ENCODE assay signal across 18 cellular contexts in the genomic region with DNA sequence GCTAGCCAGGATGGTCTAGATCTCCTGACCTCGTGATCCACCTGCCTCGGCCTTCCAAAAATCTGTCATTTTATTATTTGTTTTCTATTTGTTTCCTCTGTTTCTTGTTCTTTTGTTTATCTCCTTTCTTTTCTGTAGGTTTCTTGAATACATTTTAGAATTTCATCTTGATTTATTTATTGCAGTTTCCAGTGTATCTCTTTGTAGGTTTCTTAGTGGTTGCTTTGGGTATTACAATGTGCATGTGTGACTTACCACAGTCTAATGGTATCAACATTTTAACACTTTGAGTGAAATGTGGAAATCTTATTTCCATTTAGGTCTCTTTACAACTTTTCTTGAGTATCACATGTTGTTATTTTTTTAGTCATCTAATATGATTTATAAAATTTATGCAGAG. TPM values are rescaled to one million over a fixed set of nuclear protein-coding genes. Genes with fewer than 3 reads are reported as not detected.
DNase-seq lines count a peak whose midpoint lies in the region; ATAC-seq and TF ChIP-seq lines count a peak whose summit lies in the region.
"Had no signal": no experiment of that assay in that cellular context is flagged by ENCODE, and none has a peak within 500 bp of the region (broad histone marks: within the 10 kb centered on the region; RNA-seq: fewer than 3 reads in every experiment).

No MANE protein-coding gene starts in this region.

- intact Hi-C loops in A673 (cut with micrococcal nuclease; ENCODE audit: unreplicated experiment), result no loop called here

- CTCF ChIA-PET in A673 (lab: Charles Lee), result no interaction called here

- DNase-seq in A673 (ENCODE audit: low spot score), result no peak
- DNase-seq in GM12864 (ENCODE audit: low read depth), result no peak
- DNase-seq in OCI-M1 (lab: John Stamatoyannopoulos, UW), result peak; percentile 5
- DNase-seq in fibroblast of villous mesenchyme (ENCODE audit: low read depth), result no peak
- no peak for DNase-seq in medulla oblongata (ENCODE audit: extremely low spot score)
- DNase-seq in HK-2 (ENCODE audit: unreplicated experiment), result no peak
- no peak for DNase-seq in UCSD-AML1 (lab: John Stamatoyannopoulos, UW; ENCODE audit: unreplicated experiment)
- DNase-seq: activated CD4-positive, CD25-positive, alpha-beta regulatory T cell treated with anti-CD3 and anti-CD28 coated beads, Interleukin-2, amount 50 U/mL, for 72 hours; activated CD8-positive, alpha-beta memory T cell treated with anti-CD3 and anti-CD28 coated beads, Interleukin-2, amount 50 U/mL, for 4 hours; AML-193; caudate nucleus; NCI-H2029; NCI-H526; RPMI8226 had no signal

- TF ChIP-seq CTCF in A673 (conservative IDR thresholded peaks at IDR 0.05; ENCODE audit: low read depth, low read length) (peak; percentile 43), GM12864 (IDR thresholded peaks at IDR 0.05; ENCODE audit: low read depth, low read length, missing control alignments) (peak; percentile 40), fibroblast of villous mesenchyme (IDR thresholded peaks at IDR 0.05; ENCODE audit: insufficient read depth, low read depth, low read length) (peak; percentile 14)

- H3K27ac ChIP-seq in A673 (ENCODE audit: low read depth, low read length, poor library complexity, severe bottlenecking), result no peak overlapping the region
- H3K27ac ChIP-seq: parathyroid adenoma had no signal

- POLR2A ChIA-PET in A673 (lab: Charles Lee; ENCODE audit: low non-redundant PET), result no interaction called here

- H3K4me1 ChIP-seq in A673 (ENCODE audit: insufficient read depth, low read length, poor library complexity, severe bottlenecking), result no peaks in the 10 kb centered on the region
- H3K4me1 ChIP-seq: parathyroid adenoma had no signal

- H3K36me3 ChIP-seq in A673 (ENCODE audit: insufficient read depth, low read length, poor library complexity, severe bottlenecking), result no peaks in the 10 kb centered on the region

- H3K4me3 ChIP-seq in A673 (ENCODE audit: low read depth, low read length, poor library complexity, severe bottlenecking), result no peak overlapping the region
- no peak overlapping the region for H3K4me3 ChIP-seq in GM12864 (ENCODE audit: low read depth, low read length)
- H3K4me3 ChIP-seq in fibroblast of villous mesenchyme (ENCODE audit: low read depth, low read length), result no peak overlapping the region

- no TSS peak for BruUV-seq in A673 (replicated peaks; lab: Mats Ljungman, UMichigan)

- ATAC-seq in GM19467 (IDR thresholded peaks at IDR 0.05; ENCODE audit: unreplicated experiment), result no peak

- H3K9me3 ChIP-seq in A673 (ENCODE audit: low read depth, low read length, poor library complexity, severe bottlenecking), result no peaks in the 10 kb centered on the region

- no peaks in the 10 kb centered on the region for H3K27me3 ChIP-seq in A673 (replicated peaks; ENCODE audit: insufficient read depth, low read depth, low read length, poor library complexity)

RNA-seq across cellular contexts. Expression of gene MUCL1, which starts 29.9 kb away (rescaled TPM):
- total RNA-seq in A673 (2021), result not detected in 2 replicates
- total RNA-seq in fibroblast of villous mesenchyme, result not detected in 2 replicates
- total RNA-seq: Daoy, glomerular endothelial cell had no signal
